Comparison of ENCODE assay signal across 20 cellular contexts in the genomic region with DNA sequence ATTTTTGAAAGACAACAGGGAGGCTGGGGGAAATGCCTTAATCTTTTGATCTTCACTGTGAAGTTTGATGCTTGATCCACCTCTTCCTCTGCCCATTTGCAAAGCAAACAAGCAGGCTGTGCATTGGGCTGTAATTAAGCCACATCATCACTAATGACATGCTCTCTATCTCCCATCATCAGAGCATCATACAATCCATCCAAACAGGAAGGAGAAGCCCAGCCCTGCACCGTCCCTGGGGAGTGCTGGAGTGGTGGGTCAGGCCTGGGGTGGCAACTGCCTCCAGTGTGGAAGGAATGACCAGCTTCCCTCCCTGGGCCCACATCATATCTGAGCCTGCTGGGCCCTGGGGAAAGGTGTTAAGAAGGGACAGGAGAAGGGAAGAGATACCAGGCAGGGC. TPM values are rescaled to one million over a fixed set of nuclear protein-coding genes. Genes with fewer than 3 reads are reported as not detected.
DNase-seq lines count a peak whose midpoint lies in the region; ATAC-seq, FAIRE-seq and TF ChIP-seq lines count a peak whose summit lies in the region.
"Had no signal": no experiment of that assay in that cellular context is flagged by ENCODE, and none has a peak within 500 bp of the region (broad histone marks: within the 10 kb centered on the region; RNA-seq: fewer than 3 reads in every experiment).

No MANE protein-coding gene starts in this region.

- H3K4me3 ChIP-seq in RWPE2 (ENCODE audit: severe bottlenecking) (no peak overlapping the region), thymus (ENCODE audit: low read length) (no peak overlapping the region)
- H3K4me3 ChIP-seq: cardiac muscle cell had no signal

- no peak overlapping the region for H3K4me3 Mint-ChIP-seq in immature natural killer cell
- H3K4me3 Mint-ChIP-seq: activated T-helper 17 cell treated with anti-CD3 and anti-CD28 coated beads, Interleukin-2, amount 50 U/mL, for 72 hours; T-helper 17 cell had no signal

- H3K27ac ChIP-seq in RWPE2 (ENCODE audit: poor library complexity, severe bottlenecking), result peak overlapping the region; percentile 83
- peak overlapping the region; percentile 66 for H3K27ac ChIP-seq in thymus (ENCODE audit: low read depth)
- H3K27ac ChIP-seq: cardiac muscle cell had no signal

- H3K27me3 ChIP-seq in RWPE2 (ENCODE audit: insufficient read depth, poor library complexity, severe bottlenecking), result no peaks in the 10 kb centered on the region
- H3K27me3 ChIP-seq in thymus (ENCODE audit: control insufficient read depth, insufficient read depth), result no peaks in the 10 kb centered on the region

- no peak for ATAC-seq in RWPE2 (ENCODE audit: low read depth)
- ATAC-seq: activated T-helper 17 cell treated with anti-CD3 and anti-CD28 coated beads, Interleukin-2, amount 50 U/mL, for 72 hours; T-helper 17 cell had no signal

- TF ChIP-seq POLR2A in GM12892 (IDR thresholded peaks at IDR 0.05; ENCODE audit: low read depth, low read length), result no peak

- DNase-seq in NCI-H1105 (lab: John Stamatoyannopoulos, UW) (peak; percentile 6), RWPE2 (ENCODE audit: low spot score) (peak; percentile 19), immature natural killer cell (no peak), inferior parietal cortex (ENCODE audit: extremely low spot score) (no peak), pons (ENCODE audit: low spot score) (no peak), GM12892 (ENCODE audit: insufficient read length) (no peak)
- DNase-seq: activated CD8-positive, alpha-beta memory T cell treated with anti-CD3 and anti-CD28 coated beads for 24 hours; DMS 273 treated with DMSO at 0.1 percent for 48 hours; effector CD8-positive, alpha-beta T cell; hippocampal formation; IMR-90; left cardiac atrium; NCI-H226; SHP77 treated with DMSO at 0.1 percent for 48 hours; T-helper 17 cell had no signal

- peaks cover 0 to 10% (median 3%) of the 10 kb centered on the region in 3 donors for H3K27me3 Mint-ChIP-seq in immature natural killer cell (ENCODE audit: low read depth in 3 of 3)

- no peak for TF ChIP-seq CTCF in RWPE2 (IDR thresholded peaks at IDR 0.05; ENCODE audit: poor library complexity, severe bottlenecking)

- peaks cover 40% of the 10 kb centered on the region for H3K4me1 ChIP-seq in RWPE2 (ENCODE audit: insufficient read depth, poor library complexity, severe bottlenecking)
- no peaks in the 10 kb centered on the region for H3K4me1 ChIP-seq in thymus (ENCODE audit: control insufficient read depth, insufficient read depth, low read length)

- H3K9me3 ChIP-seq in RWPE2 (ENCODE audit: severe bottlenecking) (no peaks in the 10 kb centered on the region), thymus (ENCODE audit: control insufficient read depth) (no peaks in the 10 kb centered on the region)

- H3K36me3 Mint-ChIP-seq in immature natural killer cell, result peaks cover 0 to 7% (median 4%) of the 10 kb centered on the region in 3 donors

- H3K9me3 Mint-ChIP-seq in immature natural killer cell, result no peaks in the 10 kb centered on the region
- H3K9me3 Mint-ChIP-seq: activated T-helper 17 cell treated with anti-CD3 and anti-CD28 coated beads, Interleukin-2, amount 50 U/mL, for 72 hours had no signal

- H3K36me3 ChIP-seq in RWPE2 (ENCODE audit: low read depth), result no peaks in the 10 kb centered on the region
- no peaks in the 10 kb centered on the region for H3K36me3 ChIP-seq in thymus (ENCODE audit: control insufficient read depth, insufficient read depth)
- H3K36me3 ChIP-seq: cardiac muscle cell had no signal

- H3K4me1 Mint-ChIP-seq in immature natural killer cell, result peaks cover 29 to 49% of the 10 kb centered on the region in 2 donors

- H3K27ac Mint-ChIP-seq in immature natural killer cell, result peak overlapping the region in 4 of 6 donors; percentile 9 to 68 (median 60)
- H3K27ac Mint-ChIP-seq: activated T-helper 17 cell treated with anti-CD3 and anti-CD28 coated beads, Interleukin-2, amount 50 U/mL, for 72 hours; T-helper 17 cell had no signal

- FAIRE-seq in GM12892 (lab: Jason Lieb, UNC), result no peak

- WGBS in thymus, result 89% methylated on average over 1 of the region's 1 CpG

RNA-seq across cellular contexts. Expression of a gene that starts 6.9 kb away (rescaled TPM):
- polyA plus RNA-seq in immature natural killer cell, result not detected
- 0.34 TPM for polyA plus RNA-seq in thymus
- 0.08 TPM for polyA plus RNA-seq in GM12892 (2012; ENCODE audit: missing spikeins)
- polyA plus RNA-seq: adipose tissue, BJ, cardiac muscle cell, IMR-90 had no signal

RNA-seq across cellular contexts. Expression of a gene that starts 20.8 kb away (rescaled TPM):
- under 1 TPM in 2 of 3 donors, not detected in 1; 0.34 to 0.93 TPM for polyA plus RNA-seq in immature natural killer cell
- polyA plus RNA-seq in thymus, result 12.0 TPM
- polyA plus RNA-seq in GM12892 (2012; ENCODE audit: missing spikeins), result not detected
- polyA plus RNA-seq: BJ, cardiac muscle cell, IMR-90 had no signal

RNA-seq across cellular contexts. Expression of a gene that starts 27.6 kb away (rescaled TPM):
- not detected for polyA plus RNA-seq in immature natural killer cell
- 3.6 TPM for polyA plus RNA-seq in thymus
- polyA plus RNA-seq in GM12892 (2012; ENCODE audit: missing spikeins), result not detected
- polyA plus RNA-seq: adipose tissue, BJ, cardiac muscle cell, IMR-90 had no signal

RNA-seq across cellular contexts. Expression of a gene that starts 37.9 kb away (rescaled TPM):
- 1 to 10 TPM in 1 of 3 donors, under 1 TPM in 1, not detected in 1; 0.82 to 3.3 TPM for polyA plus RNA-seq in immature natural killer cell
- 1.9 TPM for polyA plus RNA-seq in thymus
- not detected for polyA plus RNA-seq in GM12892 (2012; ENCODE audit: missing spikeins)
- polyA plus RNA-seq: BJ, cardiac muscle cell, IMR-90 had no signal

Comparison
In these comparisons a context has a peak if more than half of its experiments do, and no peak if none do; other contexts are left out.
1. DNase-seq: peak in NCI-H1105 (single experiment) and RWPE2 (single experiment); none in immature natural killer cell (0 of 3), inferior parietal cortex (single experiment), pons (single experiment) and GM12892 (single experiment).